30 cellular contexts compared by ENCODE assay signal in genomic region chr7:24334012-24334411, GRCh38. TPM values are rescaled to one million over a fixed set of nuclear protein-coding genes. Genes with fewer than 3 reads are reported as not detected.
"Had no signal": no experiment of that assay in that cellular context is flagged by ENCODE, and none has a peak within 500 bp of the region (broad histone marks: within the 10 kb centered on the region; RNA-seq: fewer than 3 reads in every experiment).

No MANE protein-coding gene starts in this region.

- DNase-seq: dermis blood vessel endothelial cell; effector memory CD4-positive, alpha-beta T cell; foreskin keratinocyte; glutamatergic neuron; heart right ventricle; hippocampal formation; left ventricle myocardium superior; naive thymus-derived CD4-positive, alpha-beta T cell; stimulated activated CD4-positive, alpha-beta T cell treated with anti-CD3 and anti-CD28 coated beads, Interleukin-2, amount 100 ng/mL, for 24 hours; stimulated activated CD4-positive, alpha-beta T cell treated with anti-CD3 and anti-CD28 coated beads, Interleukin-4, amount 100 ng/mL, for 24 hours; stimulated activated naive CD4-positive, alpha-beta T cell treated with Interleukin-2 at 50 U/mL for 16 hours; stomach; thyroid gland; trophoblast cell had no signal

- H3K9ac ChIP-seq: neural progenitor cell, parathyroid adenoma had no signal

- H3K4me3 ChIP-seq: coronary artery, esophagus muscularis mucosa, gastroesophageal sphincter, heart right ventricle, lung, neural progenitor cell, right atrium auricular region, stomach, thyroid gland had no signal

- H3K4me2 ChIP-seq: neural progenitor cell had no signal

- H3K27me3 ChIP-seq: right atrium auricular region, thyroid gland had no signal

- H3K4me1 ChIP-seq: esophagus muscularis mucosa, foreskin keratinocyte, gastroesophageal sphincter, heart right ventricle, parathyroid adenoma, right atrium auricular region, stomach, thyroid gland had no signal

- H3K9me3 ChIP-seq: esophagus muscularis mucosa, gastroesophageal sphincter, right atrium auricular region, stomach, thyroid gland had no signal

- H2AFZ ChIP-seq: neural progenitor cell, parathyroid adenoma had no signal

- H3K36me3 ChIP-seq: esophagus muscularis mucosa, gastroesophageal sphincter, heart right ventricle, neural progenitor cell, right atrium auricular region, stomach, thyroid gland had no signal

- H3K27ac ChIP-seq: coronary artery, esophagus muscularis mucosa, foreskin keratinocyte, gastroesophageal sphincter, heart right ventricle, neural progenitor cell, parathyroid adenoma, right atrium auricular region, stomach, thyroid gland had no signal

- H3K79me2 ChIP-seq: parathyroid adenoma had no signal

RNA-seq across cellular contexts. Expression of gene NPY, which starts 50.0 kb away (rescaled TPM):
- total RNA-seq: dermis blood vessel endothelial cell; endothelial cell of umbilical vein; epithelial cell of proximal tubule; fibroblast of lung; foreskin keratinocyte; heart right ventricle; kidney epithelial cell; left ventricle myocardium superior; lung; mononuclear cell; naive thymus-derived CD4-positive, alpha-beta T cell; osteoblast; progenitor cell of endocrine pancreas; subcutaneous adipose tissue; ureter had no signal
- polyA plus RNA-seq: endothelial cell of umbilical vein; fibroblast of lung; foreskin keratinocyte; lung; naive thymus-derived CD4-positive, alpha-beta T cell had no signal
